In genomic region chr5:147439253-147439652, GRCh38 we compare ENCODE assay signal across 2 cellular contexts.
TF ChIP-seq lines count a peak whose summit lies in the region.

No MANE protein-coding gene starts in this region.

TF ChIP-seq in IMR-90, 13 proteins besides CTCF, POLR2A, EP300 and RAD21:
- no peak for TF ChIP-seq BHLHE40 (IDR thresholded peaks at IDR 0.05; ENCODE audit: low read depth, low read length)
- 0 out of 2 replicates have a peak, but pooled peaks have one; percentile 13 for TF ChIP-seq NFE2L2 (IDR thresholded peaks at IDR 0.05; ENCODE audit: low read depth, low read length)

TF ChIP-seq in GM12878, 131 proteins besides CTCF, POLR2A, EP300 and RAD21:
- TF ChIP-seq, protein P1, sequence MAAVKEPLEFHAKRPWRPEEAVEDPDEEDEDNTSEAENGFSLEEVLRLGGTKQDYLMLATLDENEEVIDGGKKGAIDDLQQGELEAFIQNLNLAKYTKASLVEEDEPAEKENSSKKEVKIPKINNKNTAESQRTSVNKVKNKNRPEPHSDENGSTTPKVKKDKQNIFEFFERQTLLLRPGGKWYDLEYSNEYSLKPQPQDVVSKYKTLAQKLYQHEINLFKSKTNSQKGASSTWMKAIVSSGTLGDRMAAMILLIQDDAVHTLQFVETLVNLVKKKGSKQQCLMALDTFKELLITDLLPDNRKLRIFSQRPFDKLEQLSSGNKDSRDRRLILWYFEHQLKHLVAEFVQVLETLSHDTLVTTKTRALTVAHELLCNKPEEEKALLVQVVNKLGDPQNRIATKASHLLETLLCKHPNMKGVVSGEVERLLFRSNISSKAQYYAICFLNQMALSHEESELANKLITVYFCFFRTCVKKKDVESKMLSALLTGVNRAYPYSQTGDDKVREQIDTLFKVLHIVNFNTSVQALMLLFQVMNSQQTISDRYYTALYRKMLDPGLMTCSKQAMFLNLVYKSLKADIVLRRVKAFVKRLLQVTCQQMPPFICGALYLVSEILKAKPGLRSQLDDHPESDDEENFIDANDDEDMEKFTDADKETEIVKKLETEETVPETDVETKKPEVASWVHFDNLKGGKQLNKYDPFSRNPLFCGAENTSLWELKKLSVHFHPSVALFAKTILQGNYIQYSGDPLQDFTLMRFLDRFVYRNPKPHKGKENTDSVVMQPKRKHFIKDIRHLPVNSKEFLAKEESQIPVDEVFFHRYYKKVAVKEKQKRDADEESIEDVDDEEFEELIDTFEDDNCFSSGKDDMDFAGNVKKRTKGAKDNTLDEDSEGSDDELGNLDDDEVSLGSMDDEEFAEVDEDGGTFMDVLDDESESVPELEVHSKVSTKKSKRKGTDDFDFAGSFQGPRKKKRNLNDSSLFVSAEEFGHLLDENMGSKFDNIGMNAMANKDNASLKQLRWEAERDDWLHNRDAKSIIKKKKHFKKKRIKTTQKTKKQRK (IDR thresholded peaks at IDR 0.05; ENCODE audit: low read depth, low read length) = no peak
- no peak for TF ChIP-seq FOXK2 (IDR thresholded peaks at IDR 0.05)
- no peak for TF ChIP-seq ZSCAN29 (IDR thresholded peaks at IDR 0.05)
- TF ChIP-seq ZBED1 (IDR thresholded peaks at IDR 0.05; ENCODE audit: borderline replicate concordance) = no peak
- no peak for TF ChIP-seq MTA2 (IDR thresholded peaks at IDR 0.05; ENCODE audit: low read depth)
- no peak for TF ChIP-seq RELA (IDR thresholded peaks at IDR 0.05; ENCODE audit: borderline replicate concordance, partially characterized antibody)
- no peak for TF ChIP-seq CUX1 (IDR thresholded peaks at IDR 0.05; ENCODE audit: insufficient replicate concordance, low read depth, low read length)
- no peak for TF ChIP-seq ZZZ3 (IDR thresholded peaks at IDR 0.05; ENCODE audit: control insufficient read depth, insufficient read length, low read depth)
- TF ChIP-seq NR2C1 (IDR thresholded peaks at IDR 0.05) = no peak
